8 cellular contexts compared by ENCODE assay signal in the genomic region with DNA sequence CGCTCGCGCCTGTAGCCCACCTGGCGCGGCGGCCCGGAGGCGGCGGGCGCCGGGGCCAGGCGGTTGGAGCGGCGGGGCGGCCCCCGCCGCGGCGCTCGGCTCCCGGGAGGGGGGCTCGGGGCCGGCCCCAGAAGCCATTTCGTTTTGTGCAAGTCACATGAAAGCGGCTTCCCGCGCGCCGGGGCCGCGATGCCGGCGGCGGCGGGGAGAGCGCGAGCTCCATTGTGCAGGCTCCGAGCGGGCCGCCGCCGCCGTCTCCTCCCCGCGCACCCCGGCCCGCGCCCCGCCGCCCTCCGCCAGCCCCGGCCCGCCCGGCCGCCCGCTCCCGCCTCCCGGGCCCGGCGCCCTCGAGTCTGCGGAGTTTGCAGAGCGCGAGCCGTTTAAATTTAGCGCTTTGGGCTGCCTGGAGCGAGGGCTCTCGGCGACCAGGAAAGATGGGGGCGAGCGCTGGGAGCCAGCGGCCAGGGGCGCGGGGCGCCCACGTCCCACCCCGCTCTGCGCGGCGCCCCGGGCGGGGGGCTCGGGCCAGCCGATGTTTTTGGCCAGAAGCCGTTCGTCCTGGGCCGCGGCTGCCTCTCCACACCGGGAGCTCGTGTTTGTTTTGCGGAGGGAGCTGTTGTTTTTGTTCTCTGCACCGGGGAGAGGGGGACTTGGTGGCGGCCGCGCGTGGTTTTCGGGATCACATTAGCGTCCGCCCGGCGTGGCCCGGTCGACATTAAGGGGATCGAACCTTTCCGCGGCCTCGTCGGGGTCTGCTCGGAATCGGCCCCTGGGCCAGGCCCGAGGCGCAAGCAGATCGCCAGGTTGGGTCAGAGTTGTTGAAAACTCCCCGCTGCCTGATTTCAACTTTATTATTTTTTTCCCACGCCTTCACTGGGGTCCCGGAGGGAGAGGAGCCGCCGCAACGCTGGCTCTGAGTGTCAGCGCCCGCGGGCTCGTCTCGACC. TPM values are rescaled to one million over a fixed set of nuclear protein-coding genes. Genes with fewer than 3 reads are reported as not detected.
DNase-seq lines count a peak whose midpoint lies in the region; ATAC-seq and TF ChIP-seq lines count a peak whose summit lies in the region.

No MANE protein-coding gene starts in this region.

- H3K4me3 ChIP-seq in AG10803 (ENCODE audit: low read length) (peak overlapping the region; percentile 62), testis (peak overlapping the region; percentile 55 to 59)

- peak overlapping the region; percentile 75 to 76 for H3K4me3 Mint-ChIP-seq in effector memory CD8-positive, alpha-beta T cell
- peak overlapping the region; percentile 81 for H3K4me3 Mint-ChIP-seq in memory B cell

- no peaks in the 10 kb centered on the region for H3K27me3 ChIP-seq in testis

- peaks cover 7% of the 10 kb centered on the region for H3K4me1 ChIP-seq in testis

- TF ChIP-seq CTCF in AG10803 (conservative IDR thresholded peaks at IDR 0.05; ENCODE audit: low read length), result no peak
- TF ChIP-seq CTCF in testis (IDR thresholded peaks at IDR 0.05), result no peak

- peaks cover 0 to 5% of the 10 kb centered on the region in 2 donors for H3K4me1 Mint-ChIP-seq in effector memory CD8-positive, alpha-beta T cell (ENCODE audit: low read depth in 2 of 2)
- H3K4me1 Mint-ChIP-seq in memory B cell, result peaks cover 18% of the 10 kb centered on the region

- no peak for TF ChIP-seq POLR2A in testis (IDR thresholded peaks at IDR 0.05)

- ATAC-seq in effector memory CD8-positive, alpha-beta T cell (replicated peaks), result peak; percentile 48
- peak; percentile 28 for ATAC-seq in memory B cell (ENCODE audit: low read depth)

- H3K36me3 Mint-ChIP-seq in effector memory CD8-positive, alpha-beta T cell (ENCODE audit: insufficient read depth), result peaks cover 11% of the 10 kb centered on the region
- H3K36me3 Mint-ChIP-seq in memory B cell, result peaks cover 6% of the 10 kb centered on the region

- no peak overlapping the region for H3K27ac Mint-ChIP-seq in effector memory CD8-positive, alpha-beta T cell
- H3K27ac Mint-ChIP-seq in memory B cell, result peak overlapping the region; percentile 68

- intact Hi-C loops in testis (cut with DNase I; ENCODE audit: low total_unique reads), result loop anchor here (10.0 kb wide), 1 partner anchor 98 kb away; no protein-coding TSS in a partner anchor
- intact Hi-C loops in posterior vena cava (cut with DNase I), result loop anchor here (5.0 to 10.0 kb wide), 2 partner anchors 68 to 105 kb away; partner anchors contain the start of gene CFAP251 (in 1 of the 2)

- no peaks in the 10 kb centered on the region for H3K9me3 ChIP-seq in testis

- no peaks in the 10 kb centered on the region for H3K9me3 Mint-ChIP-seq in effector memory CD8-positive, alpha-beta T cell
- peaks cover 8% of the 10 kb centered on the region for H3K9me3 Mint-ChIP-seq in memory B cell

- no peaks in the 10 kb centered on the region for H3K36me3 ChIP-seq in testis (ENCODE audit: low read depth, missing control alignments)

- H3K27me3 Mint-ChIP-seq in effector memory CD8-positive, alpha-beta T cell, result peaks cover 6 to 30% of the 10 kb centered on the region in 2 donors
- peaks cover 9% of the 10 kb centered on the region for H3K27me3 Mint-ChIP-seq in memory B cell

- peak overlapping the region; percentile 75 to 90 for H3K27ac ChIP-seq in testis

- DNase-seq in AG10803 (ENCODE audit: low read depth) (peak; percentile 20), HCEC 1CT (peak; percentile 30), UCSD-AML1 (lab: John Stamatoyannopoulos, UW; ENCODE audit: unreplicated experiment) (peak; percentile 33), memory B cell (ENCODE audit: low spot score in 2 of 2) (peak in 1 of 2 donors; percentile 43), testis (no peak), NOMO-1 treated with DMSO at 0.1 percent for 48 hours (lab: John Stamatoyannopoulos, UW; ENCODE audit: unreplicated experiment) (no peak), posterior vena cava (ENCODE audit: low spot score) (no peak)
- no peak for DNase-seq in effector memory CD8-positive, alpha-beta T cell

- WGBS in testis, 2 donors, result 0% methylated on average over 11 to 71 of the region's 124 CpGs

RNA-seq across cellular contexts. Expression of gene BCL7A, which starts 1.0 kb away (rescaled TPM):
- total RNA-seq in testis (10 to 100 TPM; 10.2 to 11.1 TPM), posterior vena cava (1 to 10 TPM; 3.3 to 7.6 TPM)
- polyA plus RNA-seq in testis (ENCODE audit: insufficient read depth, low read depth, low replicate concordance), result 5.9 TPM

RNA-seq across cellular contexts. Expression of gene MLXIP, which starts 55.9 kb away (rescaled TPM):
- 10 to 100 TPM; 61.2 to 67.9 TPM for total RNA-seq in testis
- polyA plus RNA-seq in testis (ENCODE audit: insufficient read depth, low read depth, low replicate concordance), result 39.9 TPM
- 10 to 100 TPM; 78.3 to 81.4 TPM for total RNA-seq in posterior vena cava

Comparison
In these comparisons a context has a peak if more than half of its experiments do, and no peak if none do; other contexts are left out.
1. DNase-seq: peak in AG10803 (single experiment), HCEC 1CT (single experiment) and UCSD-AML1 (single experiment); none in effector memory CD8-positive, alpha-beta T cell (0 of 3), testis (single experiment), NOMO-1 treated with DMSO at 0.1 percent for 48 hours (single experiment) and posterior vena cava (single experiment).